Comparison of ENCODE assay signal across 28 cellular contexts in the genomic region with DNA sequence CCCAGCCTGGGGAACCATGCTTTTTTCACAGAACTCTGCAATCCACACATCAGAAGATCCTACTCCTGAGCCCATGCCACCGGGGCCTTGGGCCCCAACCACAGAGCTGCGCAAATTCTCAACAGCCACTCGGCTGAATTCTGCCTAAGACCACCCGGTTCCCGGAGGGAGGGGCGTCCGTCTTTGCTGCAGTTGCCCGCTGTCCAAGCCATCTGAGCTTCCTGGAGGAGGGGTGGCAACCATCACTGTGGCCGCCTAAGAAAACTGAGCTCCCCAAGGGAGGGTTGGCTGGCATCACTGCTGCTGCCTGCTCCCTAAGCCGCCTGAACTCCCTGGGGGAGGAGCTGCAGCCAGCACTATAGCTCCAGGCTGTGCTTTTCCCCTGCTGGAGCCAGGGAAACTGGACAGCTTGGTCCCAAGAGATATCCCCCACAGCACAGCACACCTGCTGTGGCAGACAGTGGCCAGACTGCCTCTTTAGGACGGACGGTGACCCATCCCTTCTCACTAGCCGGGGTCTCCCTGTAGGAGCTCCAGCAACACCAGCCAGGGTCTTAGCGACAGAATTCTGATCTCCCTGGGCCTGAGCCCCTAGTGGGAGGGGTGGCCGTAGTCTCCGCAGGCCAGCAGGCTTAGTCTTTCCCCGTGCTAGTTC.
"Had no signal": no experiment of that assay in that cellular context is flagged by ENCODE, and none has a peak within 500 bp of the region (broad histone marks: within the 10 kb centered on the region; RNA-seq: fewer than 3 reads in every experiment).

No MANE protein-coding gene starts in this region.

- H3K4me3 Mint-ChIP-seq: activated CD4-positive, alpha-beta memory T cell treated with anti-CD3 and anti-CD28 coated beads for 36 hours; activated CD4-positive, alpha-beta T cell treated with anti-CD3 and anti-CD28 coated beads, Interleukin-2, amount 10 ng/mL, durations not matched to agents 7 days and 5 days; activated naive CD4-positive, alpha-beta T cell treated with anti-CD3 and anti-CD28 coated beads for 36 hours; activated naive CD8-positive, alpha-beta T cell; activated T-cell treated with anti-CD3 and anti-CD28 coated beads, Interleukin-2, amount 50 U/mL, for 4 hours; T-cell had no signal

- H3K4me1 Mint-ChIP-seq: activated CD4-positive, alpha-beta T cell treated with anti-CD3 and anti-CD28 coated beads, Interleukin-2, amount 10 ng/mL, durations not matched to agents 7 days and 5 days; T-cell had no signal

- DNase-seq: activated CD4-positive, alpha-beta memory T cell treated with anti-CD3 and anti-CD28 coated beads for 36 hours; activated CD4-positive, alpha-beta T cell treated with anti-CD3 and anti-CD28 coated beads, Interleukin-2, amount 10 ng/mL, durations not matched to agents 7 days and 5 days; activated CD4-positive, CD25-positive, alpha-beta regulatory T cell; activated CD8-positive, alpha-beta memory T cell treated with anti-CD3 and anti-CD28 coated beads for 24 hours; activated effector memory CD4-positive, alpha-beta T cell treated with anti-CD3 and anti-CD28 coated beads, Interleukin-2, amount 50 U/mL, for 16 hours; activated naive CD4-positive, alpha-beta T cell treated with anti-CD3 and anti-CD28 coated beads for 36 hours; activated T-cell treated with anti-CD3 and anti-CD28 coated beads, Interleukin-2, amount 50 U/mL, for 4 hours; caudate nucleus; Karpas-422; MM.1S; NCI-H1105; NCI-H1436; NCI-H187; NCI-H2081 treated with DMSO at 0.1 percent for 48 hours; NCI-H2171 treated with DMSO at 0.1 percent for 48 hours; NCI-H226; NCI-H510A treated with DMSO at 0.1 percent for 48 hours; NCI-H69; Peyer's patch; SHP77 treated with DMSO at 0.1 percent for 48 hours; T-cell; T-helper 2 cell; T1000 had no signal

- H3K4me1 ChIP-seq: Peyer's patch had no signal

- ATAC-seq: activated T-cell treated with anti-CD3 and anti-CD28 coated beads, Interleukin-2, amount 50 U/mL, for 4 hours; K562; T-cell had no signal

- H3K27ac Mint-ChIP-seq: activated CD4-positive, alpha-beta memory T cell treated with anti-CD3 and anti-CD28 coated beads for 36 hours; activated CD4-positive, alpha-beta T cell treated with anti-CD3 and anti-CD28 coated beads, Interleukin-2, amount 10 ng/mL, durations not matched to agents 7 days and 5 days; activated naive CD4-positive, alpha-beta T cell treated with anti-CD3 and anti-CD28 coated beads for 36 hours; activated naive CD8-positive, alpha-beta T cell; T-cell had no signal

- H3K27me3 Mint-ChIP-seq: activated CD4-positive, alpha-beta memory T cell treated with anti-CD3 and anti-CD28 coated beads for 36 hours; activated CD4-positive, alpha-beta T cell treated with anti-CD3 and anti-CD28 coated beads, Interleukin-2, amount 10 ng/mL, durations not matched to agents 7 days and 5 days; activated naive CD8-positive, alpha-beta T cell; T-cell had no signal

- H3K4me3 ChIP-seq: K562, Peyer's patch, SK-N-MC had no signal

- H3K27me3 ChIP-seq: Peyer's patch had no signal

- H3K36me3 ChIP-seq: Peyer's patch had no signal

- H3K36me3 Mint-ChIP-seq: activated CD4-positive, alpha-beta memory T cell treated with anti-CD3 and anti-CD28 coated beads for 36 hours; activated naive CD8-positive, alpha-beta T cell; T-cell had no signal

- H3K27ac ChIP-seq: Peyer's patch, RWPE1, SK-N-MC, VCaP had no signal
